8 cellular contexts compared by ENCODE assay signal in the genomic region with DNA sequence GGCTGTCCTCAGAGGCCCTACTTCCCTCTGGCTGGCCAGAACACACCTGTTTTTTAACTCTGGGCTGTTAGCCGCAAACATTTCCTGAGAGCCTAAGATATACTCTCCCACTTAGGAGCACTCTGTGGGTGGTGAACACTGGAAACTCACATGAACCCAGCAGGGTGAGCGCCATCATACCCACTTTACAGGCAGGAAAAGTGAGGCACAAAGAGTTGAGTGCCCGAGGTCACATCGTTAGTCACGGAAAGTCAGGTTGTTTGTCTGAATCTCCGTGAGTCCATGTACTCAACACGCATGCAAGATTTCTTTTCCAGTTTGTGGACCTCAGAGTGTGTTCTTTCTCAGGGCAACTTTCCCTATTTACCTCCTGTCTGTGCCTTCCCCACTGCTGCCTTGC. TPM values are rescaled to one million over a fixed set of nuclear protein-coding genes. Genes with fewer than 3 reads are reported as not detected.
DNase-seq lines count a peak whose midpoint lies in the region; ATAC-seq and TF ChIP-seq lines count a peak whose summit lies in the region.

No MANE protein-coding gene starts in this region.

- no peak for ATAC-seq in activated T-cell treated with anti-CD3 and anti-CD28 coated beads, Interleukin-2, amount 50 U/mL, for 4 hours
- no peak for ATAC-seq in activated CD8-positive, alpha-beta T cell treated with anti-CD3 and anti-CD28 coated beads, Interleukin-2, amount 10 ng/mL, durations not matched to agents 7 days and 5 days
- ATAC-seq in left lung (no peak), thoracic aorta (ENCODE audit: insufficient number of reproducible peaks, low FRiP score, low read depth) (no peak)

- H3K27ac Mint-ChIP-seq in activated CD8-positive, alpha-beta T cell treated with anti-CD3 and anti-CD28 coated beads, Interleukin-2, amount 10 ng/mL, durations not matched to agents 7 days and 5 days = peak overlapping the region; percentile 97

- peak overlapping the region; percentile 89 for H3K4me3 Mint-ChIP-seq in activated T-cell treated with anti-CD3 and anti-CD28 coated beads, Interleukin-2, amount 50 U/mL, for 4 hours
- peak overlapping the region; percentile 98 for H3K4me3 Mint-ChIP-seq in activated CD8-positive, alpha-beta T cell treated with anti-CD3 and anti-CD28 coated beads, Interleukin-2, amount 10 ng/mL, durations not matched to agents 7 days and 5 days

- CTCF ChIA-PET in activated CD8-positive, alpha-beta T cell treated with anti-CD3 and anti-CD28 coated beads, Interleukin-2, amount 10 ng/mL, durations not matched to agents 7 days and 5 days (lab: Charles Lee) = interaction anchor here (0.7 to 1.8 kb wide), 3 partner anchors 29 to 119 kb away, joined by 3 to 4 read pairs (median 4); no protein-coding TSS in a partner anchor

- POLR2A ChIA-PET in activated CD8-positive, alpha-beta T cell treated with anti-CD3 and anti-CD28 coated beads, Interleukin-2, amount 10 ng/mL, durations not matched to agents 7 days and 5 days (lab: Charles Lee) = interaction anchor here (0.6 to 2.8 kb wide), 6 partner anchors 7 to 327 kb away, joined by 3 to 23 read pairs (median 5); partner anchors contain the start of genes ITPR3 and UQCC2

- H3K4me1 ChIP-seq in left lung (peaks cover 16 to 39% of the 10 kb centered on the region in 2 donors), thoracic aorta (ENCODE audit: control insufficient read depth in 1 of 2, low read depth in 2 of 2) (peaks cover 16 to 21% of the 10 kb centered on the region in 2 donors)

- peaks cover 24% of the 10 kb centered on the region for H3K4me1 Mint-ChIP-seq in activated T-cell treated with anti-CD3 and anti-CD28 coated beads, Interleukin-2, amount 50 U/mL, for 4 hours (ENCODE audit: low read depth)
- peaks cover 43% of the 10 kb centered on the region for H3K4me1 Mint-ChIP-seq in activated CD8-positive, alpha-beta T cell treated with anti-CD3 and anti-CD28 coated beads, Interleukin-2, amount 10 ng/mL, durations not matched to agents 7 days and 5 days (ENCODE audit: low read depth)

- H3K9me3 Mint-ChIP-seq in activated T-cell treated with anti-CD3 and anti-CD28 coated beads, Interleukin-2, amount 50 U/mL, for 4 hours = no peaks in the 10 kb centered on the region
- no peaks in the 10 kb centered on the region for H3K9me3 Mint-ChIP-seq in activated CD8-positive, alpha-beta T cell treated with anti-CD3 and anti-CD28 coated beads, Interleukin-2, amount 10 ng/mL, durations not matched to agents 7 days and 5 days (ENCODE audit: insufficient read depth)

- H3K4me3 ChIP-seq in left lung = peak overlapping the region; percentile 93 to 98
- peak overlapping the region; percentile 98 for H3K4me3 ChIP-seq in thoracic aorta

- H3K36me3 ChIP-seq in left lung = peaks cover 0 to 44% of the 10 kb centered on the region in 2 donors
- H3K36me3 ChIP-seq in thoracic aorta = peaks cover 16% of the 10 kb centered on the region

- no peaks in the 10 kb centered on the region for H3K27me3 Mint-ChIP-seq in activated T-cell treated with anti-CD3 and anti-CD28 coated beads, Interleukin-2, amount 50 U/mL, for 4 hours (ENCODE audit: low read depth)
- H3K27me3 Mint-ChIP-seq in activated CD8-positive, alpha-beta T cell treated with anti-CD3 and anti-CD28 coated beads, Interleukin-2, amount 10 ng/mL, durations not matched to agents 7 days and 5 days (ENCODE audit: low read depth) = no peaks in the 10 kb centered on the region

- H3K9me3 ChIP-seq in left lung (no peaks in the 10 kb centered on the region), thoracic aorta (no peaks in the 10 kb centered on the region)

- H3K27ac ChIP-seq in left lung = peak overlapping the region in 1 of 2 donors; percentile 89
- H3K27ac ChIP-seq in thoracic aorta = peak overlapping the region in 1 of 2 donors; percentile 91

- no peak for DNase-seq in activated T-cell treated with anti-CD3 and anti-CD28 coated beads, Interleukin-2, amount 50 U/mL, for 4 hours
- DNase-seq in activated T-cell treated with anti-CD3 and anti-CD28 coated beads for 4 hours (no peak), left lung (no peak), thoracic aorta (ENCODE audit: low spot score) (no peak), midbrain (lab: John Stamatoyannopoulos, UW) (no peak), dedifferentiated amniotic fluid mesenchymal stem cell (ENCODE audit: extremely low spot score) (no peak), GOT3 (lab: John Stamatoyannopoulos, UW) (no peak)
- DNase-seq in activated CD8-positive, alpha-beta T cell treated with anti-CD3 and anti-CD28 coated beads, Interleukin-2, amount 10 ng/mL, durations not matched to agents 7 days and 5 days = no peak

- TF ChIP-seq CTCF in left lung (IDR thresholded peaks at IDR 0.05) = no peak
- TF ChIP-seq CTCF in thoracic aorta (IDR thresholded peaks at IDR 0.05) = no peak

- H3K27me3 ChIP-seq in left lung (no peaks in the 10 kb centered on the region), thoracic aorta (replicated peaks; ENCODE audit: insufficient read depth) (no peaks in the 10 kb centered on the region)

- intact Hi-C loops in left lung (cut with DNase I) = no loop called here

- H3K36me3 Mint-ChIP-seq in activated T-cell treated with anti-CD3 and anti-CD28 coated beads, Interleukin-2, amount 50 U/mL, for 4 hours (ENCODE audit: insufficient read depth) = peaks cover 21% of the 10 kb centered on the region
- peaks cover 48% of the 10 kb centered on the region for H3K36me3 Mint-ChIP-seq in activated CD8-positive, alpha-beta T cell treated with anti-CD3 and anti-CD28 coated beads, Interleukin-2, amount 10 ng/mL, durations not matched to agents 7 days and 5 days (ENCODE audit: low read depth)

RNA-seq across cellular contexts. Expression of gene BAK1, which starts 1.9 kb away (rescaled TPM):
- 10 to 100 TPM; 42.1 to 52.0 (median 49.8) TPM for total RNA-seq in activated T-cell treated with anti-CD3 and anti-CD28 coated beads, Interleukin-2, amount 50 U/mL, for 4 hours
- total RNA-seq in activated CD8-positive, alpha-beta T cell treated with anti-CD3 and anti-CD28 coated beads, Interleukin-2, amount 10 ng/mL, durations not matched to agents 7 days and 5 days = 10 to 100 TPM; 76.0 to 76.2 TPM
- total RNA-seq in left lung (10 to 100 TPM; 26.5 to 27.0 TPM), thoracic aorta (10 to 100 TPM; 13.8 to 14.0 TPM)

RNA-seq across cellular contexts. Expression of gene ITPR3, which starts 43.0 kb away (rescaled TPM):
- 10 to 100 TPM; 34.6 to 37.2 (median 35.5) TPM for total RNA-seq in activated T-cell treated with anti-CD3 and anti-CD28 coated beads, Interleukin-2, amount 50 U/mL, for 4 hours
- total RNA-seq in activated CD8-positive, alpha-beta T cell treated with anti-CD3 and anti-CD28 coated beads, Interleukin-2, amount 10 ng/mL, durations not matched to agents 7 days and 5 days = 10 to 100 TPM; 57.8 to 59.3 TPM
- 100 to 1,000 TPM; 107 to 147 TPM for total RNA-seq in left lung
- 10 to 100 TPM; 15.2 to 21.2 TPM for total RNA-seq in thoracic aorta
